37 cellular contexts compared by ENCODE assay signal in genomic region chr7:26320878-26321277, GRCh38.
"Had no signal": no experiment of that assay in that cellular context is flagged by ENCODE, and none has a peak within 500 bp of the region (broad histone marks: within the 10 kb centered on the region; RNA-seq: fewer than 3 reads in every experiment).

No MANE protein-coding gene starts in this region.

- DNase-seq: activated CD4-positive, alpha-beta T cell treated with anti-CD3 and anti-CD28 coated beads for 1 hour; activated CD4-positive, alpha-beta T cell treated with anti-CD3 and anti-CD28 coated beads, Interleukin-2, amount 10 ng/mL, durations not matched to agents 24 days and 14 days; activated CD4-positive, alpha-beta T cell treated with anti-CD3 and anti-CD28 coated beads, Interleukin-2, amount 50 U/mL, for 4 hours; activated CD4-positive, CD25-positive, alpha-beta regulatory T cell; activated CD8-positive, alpha-beta T cell treated with anti-CD3 and anti-CD28 coated beads for 36 hours; activated effector memory CD4-positive, alpha-beta T cell treated with anti-CD3 and anti-CD28 coated beads, Interleukin-2, amount 50 U/mL, for 16 hours; activated naive CD4-positive, alpha-beta T cell; activated naive CD4-positive, alpha-beta T cell treated with anti-CD3 and anti-CD28 coated beads, Interleukin-2, amount 50 U/mL, for 16 hours; activated naive CD8-positive, alpha-beta T cell treated with anti-CD3 and anti-CD28 coated beads for 36 hours; activated T-cell treated with anti-CD3 and anti-CD28 coated beads, Interleukin-2, amount 50 U/mL, for 1 hour; activated T-cell treated with anti-CD3 and anti-CD28 coated beads, Interleukin-2, amount 50 U/mL, for 72 hours; amniotic stem cell; aorta; brain microvascular endothelial cell; central memory CD4-positive, alpha-beta T cell; Karpas-422; KBM-7; NCI-H1048; NCI-H1436 treated with DMSO at 0.1 percent for 48 hours; NCI-H1694 treated with DMSO at 0.1 percent for 48 hours; NCI-H2029 treated with DMSO at 0.1 percent for 48 hours; NCI-H2107; NCI-H2171; NCI-H510A; NCI-H526; NCI-H748 treated with DMSO at 0.1 percent for 48 hours; NK-92 treated with Interleukin-12 subunit alpha and Interleukin-12 subunit beta, amount 100 ng/mL, for 24 hours; Peyer's patch; RPMI8226; SHP77 treated with DMSO at 0.1 percent for 48 hours; SK-N-SH; T-cell; T-helper 17 cell had no signal

- H3K9me3 Mint-ChIP-seq: activated CD4-positive, alpha-beta T cell treated with anti-CD3 and anti-CD28 coated beads, Interleukin-2, amount 10 ng/mL, durations not matched to agents 24 days and 14 days; activated CD8-positive, alpha-beta T cell treated with anti-CD3 and anti-CD28 coated beads for 36 hours; activated naive CD8-positive, alpha-beta T cell treated with anti-CD3 and anti-CD28 coated beads for 36 hours; activated T-cell treated with anti-CD3 and anti-CD28 coated beads, Interleukin-2, amount 50 U/mL, for 72 hours; activated T-helper 17 cell treated with anti-CD3 and anti-CD28 coated beads, Interleukin-2, amount 50 U/mL, for 72 hours; T-cell had no signal

- H3K27ac Mint-ChIP-seq: activated CD4-positive, alpha-beta T cell treated with anti-CD3 and anti-CD28 coated beads, Interleukin-2, amount 10 ng/mL, durations not matched to agents 24 days and 14 days; activated CD8-positive, alpha-beta T cell treated with anti-CD3 and anti-CD28 coated beads for 36 hours; activated naive CD8-positive, alpha-beta T cell treated with anti-CD3 and anti-CD28 coated beads for 36 hours; activated T-cell treated with anti-CD3 and anti-CD28 coated beads, Interleukin-2, amount 50 U/mL, for 72 hours; T-cell; T-helper 17 cell had no signal

- H3K4me1 Mint-ChIP-seq: activated naive CD8-positive, alpha-beta T cell treated with anti-CD3 and anti-CD28 coated beads for 36 hours had no signal

- ATAC-seq: activated CD8-positive, alpha-beta T cell treated with anti-CD3 and anti-CD28 coated beads for 36 hours; activated T-cell treated with anti-CD3 and anti-CD28 coated beads, Interleukin-2, amount 50 U/mL, for 72 hours; activated T-helper 17 cell treated with anti-CD3 and anti-CD28 coated beads, Interleukin-2, amount 50 U/mL, for 72 hours; T-cell; T-helper 17 cell had no signal

- H3K4me3 Mint-ChIP-seq: activated CD4-positive, alpha-beta T cell treated with anti-CD3 and anti-CD28 coated beads, Interleukin-2, amount 10 ng/mL, durations not matched to agents 24 days and 14 days; activated CD8-positive, alpha-beta T cell treated with anti-CD3 and anti-CD28 coated beads for 36 hours; activated naive CD8-positive, alpha-beta T cell treated with anti-CD3 and anti-CD28 coated beads for 36 hours; activated T-cell treated with anti-CD3 and anti-CD28 coated beads, Interleukin-2, amount 50 U/mL, for 72 hours; activated T-helper 17 cell treated with anti-CD3 and anti-CD28 coated beads, Interleukin-2, amount 50 U/mL, for 72 hours; T-cell; T-helper 17 cell had no signal

- H3K4me3 ChIP-seq: MG63, Peyer's patch, SJSA1 had no signal

- H3K4me2 ChIP-seq: SK-N-SH had no signal

- H3K27me3 Mint-ChIP-seq: activated CD4-positive, alpha-beta T cell treated with anti-CD3 and anti-CD28 coated beads, Interleukin-2, amount 10 ng/mL, durations not matched to agents 24 days and 14 days; activated CD8-positive, alpha-beta T cell treated with anti-CD3 and anti-CD28 coated beads for 36 hours; activated naive CD8-positive, alpha-beta T cell treated with anti-CD3 and anti-CD28 coated beads for 36 hours; activated T-helper 17 cell treated with anti-CD3 and anti-CD28 coated beads, Interleukin-2, amount 50 U/mL, for 72 hours; T-cell; T-helper 17 cell had no signal

- H3K27ac ChIP-seq: brain microvascular endothelial cell, Peyer's patch, SJSA1, VCaP had no signal

- H3K9ac ChIP-seq: SK-N-SH had no signal

- H3K4me1 ChIP-seq: Peyer's patch, SJSA1 had no signal

- H3K27me3 ChIP-seq: brain microvascular endothelial cell, MG63, Peyer's patch, SJSA1 had no signal
